Comparison of ENCODE assay signal across 8 cellular contexts in the genomic region with DNA sequence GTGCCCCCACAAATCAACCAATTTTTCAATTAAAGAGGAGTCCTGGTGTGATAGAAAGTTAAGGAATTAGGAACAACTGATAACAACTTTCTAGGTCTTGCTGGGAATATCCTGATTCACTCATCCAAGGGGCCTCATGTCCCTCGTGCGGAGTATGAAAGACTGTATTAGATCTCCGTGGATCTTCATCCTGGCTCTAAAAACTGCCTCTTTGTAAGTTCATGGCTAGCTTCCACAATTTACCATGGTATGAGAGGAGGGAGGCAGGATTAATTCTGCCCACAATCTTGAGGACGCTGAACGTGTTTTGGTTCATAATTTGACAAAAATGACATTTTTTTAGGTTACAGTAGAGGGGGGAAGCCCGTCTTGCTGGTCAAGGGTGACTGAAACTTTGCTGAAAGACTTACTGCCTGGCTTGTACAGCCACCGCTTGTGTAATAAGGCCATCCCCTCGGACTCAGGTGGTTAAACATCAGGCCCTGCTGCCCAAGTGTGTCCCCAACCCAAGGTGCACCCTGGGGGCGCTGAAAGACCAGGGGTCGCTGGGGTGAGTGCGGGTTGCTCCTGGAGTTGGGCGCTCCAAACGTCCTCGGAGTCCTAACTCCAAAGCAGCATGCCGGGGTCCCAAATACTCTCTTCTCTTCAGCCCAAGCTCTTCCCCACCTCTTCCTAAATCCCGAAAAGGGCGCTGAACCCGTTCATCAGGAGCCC. TPM values are rescaled to one million over a fixed set of nuclear protein-coding genes. Genes with fewer than 3 reads are reported as not detected.
A peak's percentile ranks its signal among the peaks of the same experiment; 100 is the strongest.
DNase-seq lines count a peak whose midpoint lies in the region; ATAC-seq and TF ChIP-seq lines count a peak whose summit lies in the region.

No MANE protein-coding gene starts in this region.

- H3K36me3 Mint-ChIP-seq in neural progenitor cell, result peaks cover 9% of the 10 kb centered on the region

- no peaks in the 10 kb centered on the region for H3K36me3 ChIP-seq in gastroesophageal sphincter
- H3K36me3 ChIP-seq in neural progenitor cell, result no peaks in the 10 kb centered on the region

- peak; percentile 39 for DNase-seq in stimulated activated CD4-positive, alpha-beta T cell treated with anti-CD3 and anti-CD28 coated beads, Interleukin-15, amount 100 ng/mL, for 24 hours
- DNase-seq in stimulated activated CD4-positive, alpha-beta T cell treated with anti-CD3 and anti-CD28 coated beads, Interleukin-12 subunit alpha, Interleukin-12 subunit beta, amount 100 ng/mL, for 4 hours, result no peak
- DNase-seq in NCI-H146 (lab: John Stamatoyannopoulos, UW) (peak; percentile 52), neural progenitor cell (ENCODE audit: low spot score) (no peak)
- peak; percentile 9 for DNase-seq in activated naive CD4-positive, alpha-beta T cell treated with Interleukin-2 at 50 U/mL for 16 hours

- no peaks in the 10 kb centered on the region for H3K9me3 ChIP-seq in gastroesophageal sphincter
- no peaks in the 10 kb centered on the region for H3K9me3 ChIP-seq in neural progenitor cell (ENCODE audit: low read depth)

- peaks cover 16% of the 10 kb centered on the region for H3K4me1 Mint-ChIP-seq in neural progenitor cell

- H3K27me3 ChIP-seq in gastroesophageal sphincter, result no peaks in the 10 kb centered on the region
- no peaks in the 10 kb centered on the region for H3K27me3 ChIP-seq in neural progenitor cell

- peak overlapping the region; percentile 92 for H3K27ac Mint-ChIP-seq in neural progenitor cell

- peaks cover 6% of the 10 kb centered on the region for H3K27me3 Mint-ChIP-seq in neural progenitor cell (ENCODE audit: insufficient read depth, low read depth)

- H4K20me1 ChIP-seq in neural progenitor cell (ENCODE audit: low read depth), result no peaks in the 10 kb centered on the region

- peak overlapping the region; percentile 91 for H3K4me3 Mint-ChIP-seq in neural progenitor cell

- H3K27ac ChIP-seq in gastroesophageal sphincter (peak overlapping the region; percentile 79 to 94 (median 92)), neural progenitor cell (peak overlapping the region; percentile 86)

- peak overlapping the region; percentile 98 for H3K4me2 ChIP-seq in neural progenitor cell

- peak overlapping the region; percentile 95 for H2AFZ ChIP-seq in neural progenitor cell (replicated peaks)

- H3F3A ChIP-seq in neural progenitor cell (ENCODE audit: low read depth), result no peaks in the 10 kb centered on the region

- TF ChIP-seq CTCF in gastroesophageal sphincter (IDR thresholded peaks at IDR 0.05) (no peak), neural progenitor cell (IDR thresholded peaks at IDR 0.05) (no peak)

- no peak for ATAC-seq in gastroesophageal sphincter
- no peak for ATAC-seq in GM19397 (IDR thresholded peaks at IDR 0.05; ENCODE audit: unreplicated experiment)
- no peak for ATAC-seq in HG03521 (IDR thresholded peaks at IDR 0.05; ENCODE audit: unreplicated experiment)

- H3K4me3 ChIP-seq in gastroesophageal sphincter (peak overlapping the region; percentile 58 to 88), neural progenitor cell (peak overlapping the region; percentile 93)

- 2 to 17% methylated on average over 6 to 7 of the region's 18 CpGs for WGBS in gastroesophageal sphincter (ENCODE audit: low coverage in 1 of 2), 2 donors

- no peak for TF ChIP-seq EP300 in gastroesophageal sphincter (IDR thresholded peaks at IDR 0.05)

- TF ChIP-seq POLR2A in gastroesophageal sphincter (IDR thresholded peaks at IDR 0.05), result no peak

- peaks cover 56% of the 10 kb centered on the region for H3K79me2 ChIP-seq in neural progenitor cell (ENCODE audit: low read depth)

- H3K4me1 ChIP-seq in gastroesophageal sphincter, result peaks cover 0 to 27% (median 0%) of the 10 kb centered on the region in 3 donors
- H3K4me1 ChIP-seq in neural progenitor cell, result no peaks in the 10 kb centered on the region

- peak overlapping the region; percentile 74 for H3K9ac ChIP-seq in neural progenitor cell

- H3K9me3 Mint-ChIP-seq in neural progenitor cell, result no peaks in the 10 kb centered on the region

RNA-seq across cellular contexts. Expression of gene HIBADH, which starts 0.8 kb away (rescaled TPM):
- total RNA-seq in gastroesophageal sphincter, result 10 to 100 TPM; 49.3 to 70.9 (median 58.9) TPM
- total RNA-seq in neural progenitor cell (ENCODE audit: low replicate concordance), result 70.6 and 88.6 TPM in 2 replicates

Comparison
In these comparisons a context has a peak if more than half of its experiments do, and no peak if none do; other contexts are left out.
1. DNase-seq: peak in stimulated activated CD4-positive, alpha-beta T cell treated with anti-CD3 and anti-CD28 coated beads, Interleukin-15, amount 100 ng/mL, for 24 hours (single experiment), NCI-H146 (single experiment) and activated naive CD4-positive, alpha-beta T cell treated with Interleukin-2 at 50 U/mL for 16 hours (single experiment); none in stimulated activated CD4-positive, alpha-beta T cell treated with anti-CD3 and anti-CD28 coated beads, Interleukin-12 subunit alpha, Interleukin-12 subunit beta, amount 100 ng/mL, for 4 hours (single experiment) and neural progenitor cell (single experiment).